ENCODE assay signal across 22 cellular contexts in the genomic region with DNA sequence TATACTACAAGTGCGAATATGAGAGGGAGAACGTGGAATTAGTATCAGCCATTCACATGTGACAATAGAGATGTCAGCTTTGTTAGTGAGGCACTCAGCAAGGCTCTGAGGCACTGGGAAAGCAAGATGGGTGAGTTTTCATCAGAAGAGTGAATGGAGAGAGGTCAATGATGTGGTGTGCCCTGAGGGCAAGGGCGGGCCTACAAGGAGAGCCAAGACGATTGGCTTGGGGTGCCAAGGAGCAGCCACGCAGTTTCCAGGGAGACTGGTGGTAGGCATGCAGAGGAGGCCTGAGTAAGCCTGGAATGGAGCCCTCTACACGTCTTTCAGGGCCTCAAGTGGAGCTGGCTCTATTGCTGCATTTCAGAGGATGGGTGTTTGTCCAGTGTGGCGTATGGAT.
"Had no signal": no experiment of that assay in that cellular context is flagged by ENCODE, and none has a peak within 500 bp of the region (broad histone marks: within the 10 kb centered on the region; RNA-seq: fewer than 3 reads in every experiment).

No MANE protein-coding gene starts in this region.

- H3K9me3 ChIP-seq: adrenal gland, ascending aorta, colonic mucosa, left ventricle myocardium inferior, neutrophil, pancreas, tibial artery had no signal

- H3K4me3 ChIP-seq: adrenal gland, ascending aorta, colonic mucosa, dorsolateral prefrontal cortex, left ventricle myocardium inferior, pancreas, tibial artery had no signal

- H3K4me1 ChIP-seq: adrenal gland, colonic mucosa, left ventricle myocardium inferior, pancreas had no signal

- H3K36me3 ChIP-seq: adrenal gland, ascending aorta, brain microvascular endothelial cell, colonic mucosa, left ventricle myocardium inferior, neutrophil, pancreas, tibial artery had no signal

- H3K27ac ChIP-seq: adrenal gland, ascending aorta, brain microvascular endothelial cell, colonic mucosa, dorsolateral prefrontal cortex, left ventricle myocardium inferior, neutrophil, pancreas, tibial artery had no signal

- DNase-seq: activated B cell treated with CpG ODN at 0.5 μM for 24 hours; activated CD4-positive, alpha-beta T cell treated with anti-CD3 and anti-CD28 coated beads for 36 hours; activated CD4-positive, alpha-beta T cell treated with anti-CD3 and anti-CD28 coated beads, Interleukin-2, amount 50 U/mL, for 4 hours; activated CD8-positive, alpha-beta memory T cell treated with anti-CD3 and anti-CD28 coated beads, Interleukin-2, amount 50 U/mL, for 48 hours; activated naive CD4-positive, alpha-beta T cell; activated T-cell treated with anti-CD3 and anti-CD28 coated beads, Interleukin-2, amount 50 U/mL, for 4 hours; adrenal gland; brain microvascular endothelial cell; colonic mucosa; dorsolateral prefrontal cortex; effector memory CD8-positive, alpha-beta T cell; left ventricle myocardium inferior; midbrain; pancreas; right cardiac atrium; stimulated activated CD4-positive, alpha-beta T cell treated with anti-CD3 and anti-CD28 coated beads, Interleukin-12 subunit alpha, Interleukin-12 subunit beta, amount 100 ng/mL, for 4 hours; stimulated activated CD4-positive, alpha-beta T cell treated with anti-CD3 and anti-CD28 coated beads, Interleukin-4, amount 100 ng/mL, for 4 hours; stimulated activated naive CD8-positive, alpha-beta T cell treated with anti-CD3 and anti-CD28 coated beads, Interleukin-15, amount 100 ng/mL, for 72 hours; T1000; tibial artery had no signal

- H3K27me3 ChIP-seq: adrenal gland, ascending aorta, brain microvascular endothelial cell, colonic mucosa, dorsolateral prefrontal cortex, pancreas, tibial artery had no signal
